9 cellular contexts compared by ENCODE assay signal in the genomic region with DNA sequence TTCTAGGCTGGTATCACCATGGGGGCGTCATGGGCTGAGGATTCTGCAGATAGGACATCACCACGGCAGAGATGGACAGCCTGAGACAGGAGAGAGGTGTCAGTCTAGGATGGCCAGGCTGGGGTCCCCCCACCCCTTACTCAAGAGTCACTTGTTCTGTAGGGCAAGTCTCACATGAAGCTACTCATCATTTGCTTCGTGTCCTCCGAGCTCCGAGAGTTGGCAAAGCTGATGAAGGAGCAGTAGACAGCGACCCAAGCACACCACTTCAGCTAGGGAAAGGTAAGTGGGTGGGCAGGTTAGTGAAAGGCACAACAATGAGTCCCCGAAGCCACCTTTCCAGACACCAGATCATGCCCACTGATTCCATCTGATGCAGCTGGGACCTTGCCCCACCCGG. TPM values are rescaled to one million over a fixed set of nuclear protein-coding genes. Genes with fewer than 3 reads are reported as not detected.
DNase-seq lines count a peak whose midpoint lies in the region; ATAC-seq and TF ChIP-seq lines count a peak whose summit lies in the region.
"Had no signal": no experiment of that assay in that cellular context is flagged by ENCODE, and none has a peak within 500 bp of the region (broad histone marks: within the 10 kb centered on the region; RNA-seq: fewer than 3 reads in every experiment).

No MANE protein-coding gene starts in this region.

- peaks cover 19% of the 10 kb centered on the region for H3K36me3 ChIP-seq in HUES6 (ENCODE audit: control insufficient read depth, insufficient read depth, low read length)
- peaks cover 33% of the 10 kb centered on the region for H3K36me3 ChIP-seq in iPS-20b (ENCODE audit: insufficient read depth, low read depth, low read length)
- H3K36me3 ChIP-seq in stomach = peaks cover 14 to 39% (median 36%) of the 10 kb centered on the region in 4 donors

- ATAC-seq in activated naive CD4-positive, alpha-beta T cell treated with anti-CD3 and anti-CD28 coated beads, Interleukin-2, amount 50 U/mL, for 72 hours = no peak
- ATAC-seq in foreskin keratinocyte = no peak
- ATAC-seq in GM21390 (IDR thresholded peaks at IDR 0.05; ENCODE audit: unreplicated experiment) = no peak
- no peak for ATAC-seq in HG02870 (IDR thresholded peaks at IDR 0.05; ENCODE audit: unreplicated experiment)

- no peaks in the 10 kb centered on the region for H3K9me3 Mint-ChIP-seq in activated naive CD4-positive, alpha-beta T cell treated with anti-CD3 and anti-CD28 coated beads, Interleukin-2, amount 50 U/mL, for 72 hours

- H3K9ac ChIP-seq in HUES6 (ENCODE audit: low read length) (peak overlapping the region; percentile 86), iPS-20b (ENCODE audit: low read depth, low read length) (peak overlapping the region; percentile 97; the same call in 1 of the 2 replicates)

- peak overlapping the region; percentile 98 to 100 for H3K27ac Mint-ChIP-seq in activated naive CD4-positive, alpha-beta T cell treated with anti-CD3 and anti-CD28 coated beads, Interleukin-2, amount 50 U/mL, for 72 hours

- H3K4me1 ChIP-seq in HUES6 (ENCODE audit: control insufficient read depth, insufficient read depth, low read length) (peaks cover 15% of the 10 kb centered on the region), iPS-20b (ENCODE audit: insufficient read depth, low read length) (0 out of 2 replicates have a peak, but pooled peaks cover 5% of the 10 kb centered on the region), stomach (peaks cover 33 to 73% (median 60%) of the 10 kb centered on the region in 4 donors), foreskin keratinocyte (no peaks in the 10 kb centered on the region)

- WGBS in stomach, 5 donors = 58 to 69% (median 61%) methylated on average over 8 of the region's 8 CpGs

- intact Hi-C loops in stomach (cut with DNase I; ENCODE audit: low total_unique reads) = no loop called here

- H3K27ac ChIP-seq in HUES6 (ENCODE audit: low read depth, low read length) = no peak overlapping the region
- no peak overlapping the region for H3K27ac ChIP-seq in iPS-20b (ENCODE audit: low read length)
- H3K27ac ChIP-seq in stomach = peak overlapping the region in 4 of 5 donors; percentile 94 to 98 (median 96)
- H3K27ac ChIP-seq in foreskin keratinocyte = no peak overlapping the region

- H3K36me3 Mint-ChIP-seq in activated naive CD4-positive, alpha-beta T cell treated with anti-CD3 and anti-CD28 coated beads, Interleukin-2, amount 50 U/mL, for 72 hours = peaks cover 34 to 36% of the 10 kb centered on the region in 2 donors

- no peak for TF ChIP-seq POLR2A in stomach (IDR thresholded peaks at IDR 0.05)

- H3K9me3 ChIP-seq in HUES6 (ENCODE audit: control insufficient read depth, insufficient read depth, low read depth, low read length) (no peaks in the 10 kb centered on the region), iPS-20b (ENCODE audit: insufficient read depth, low read depth, low read length) (no peaks in the 10 kb centered on the region), stomach (no peaks in the 10 kb centered on the region)

- no peak for TF ChIP-seq EP300 in stomach (IDR thresholded peaks at IDR 0.05)

- H3K27me3 ChIP-seq in HUES6 (ENCODE audit: control insufficient read depth, insufficient read depth, low read length) (no peaks in the 10 kb centered on the region), iPS-20b (ENCODE audit: insufficient read depth, low read length) (no peaks in the 10 kb centered on the region), stomach (no peaks in the 10 kb centered on the region), foreskin keratinocyte (no peaks in the 10 kb centered on the region)

- no peak for DNase-seq in activated naive CD4-positive, alpha-beta T cell treated with anti-CD3 and anti-CD28 coated beads, Interleukin-2, amount 50 U/mL, for 72 hours (ENCODE audit: low spot score in 2 of 2)
- no peak for DNase-seq in stomach
- no peak for DNase-seq in foreskin keratinocyte
- DNase-seq in NOMO-1 treated with DMSO at 0.1 percent for 48 hours (lab: John Stamatoyannopoulos, UW; ENCODE audit: unreplicated experiment) = no peak

- TF ChIP-seq CTCF in stomach (IDR thresholded peaks at IDR 0.05) = no peak
- TF ChIP-seq CTCF in foreskin keratinocyte (conservative IDR thresholded peaks at IDR 0.05) = no peak

- peak overlapping the region; percentile 85 for H3K4me3 ChIP-seq in HUES6 (ENCODE audit: low read depth, low read length)
- H3K4me3 ChIP-seq in iPS-20b (ENCODE audit: low read length) = peak overlapping the region; percentile 95
- peak overlapping the region; percentile 78 to 97 (median 88) for H3K4me3 ChIP-seq in stomach

RNA-seq across cellular contexts. Expression of a gene that starts 1.7 kb away (rescaled TPM):
- 10 to 100 TPM; 14.9 to 21.8 TPM for total RNA-seq in activated naive CD4-positive, alpha-beta T cell treated with anti-CD3 and anti-CD28 coated beads, Interleukin-2, amount 50 U/mL, for 72 hours
- total RNA-seq in stomach (10 to 100 TPM in 1 of 5 donors, 1 to 10 TPM in 4; 1.4 to 12.9 (median 9.6) TPM), foreskin keratinocyte (9.1 and 11.5 TPM in 2 replicates)
- polyA plus RNA-seq in stomach (10 to 100 TPM; 20.6 to 33.4 (median 32.7) TPM), foreskin keratinocyte (14.1 and 15.1 TPM in 2 replicates)

RNA-seq across cellular contexts. Expression of a gene that starts 1.8 kb away (rescaled TPM):
- 100 to 1,000 TPM; 136 to 174 TPM for total RNA-seq in activated naive CD4-positive, alpha-beta T cell treated with anti-CD3 and anti-CD28 coated beads, Interleukin-2, amount 50 U/mL, for 72 hours
- 100 to 1,000 TPM in 4 of 5 donors, 10 to 100 TPM in 1; 41.7 to 429 (median 117) TPM for total RNA-seq in stomach
- polyA plus RNA-seq in stomach = 10 to 100 TPM; 20.6 to 59.0 (median 42.1) TPM
- total RNA-seq in foreskin keratinocyte = 35.9 and 38.4 TPM in 2 replicates
- polyA plus RNA-seq in foreskin keratinocyte = 42.6 and 43.3 TPM in 2 replicates

RNA-seq across cellular contexts. Expression of a gene that starts 13.3 kb away (rescaled TPM):
- 100 to 1,000 TPM; 148 to 193 TPM for total RNA-seq in activated naive CD4-positive, alpha-beta T cell treated with anti-CD3 and anti-CD28 coated beads, Interleukin-2, amount 50 U/mL, for 72 hours
- total RNA-seq in stomach = 100 to 1,000 TPM in 2 of 5 donors, 10 to 100 TPM in 3; 51.7 to 287 (median 82.6) TPM
- 10 to 100 TPM; 65.1 to 76.0 (median 75.0) TPM for polyA plus RNA-seq in stomach
- total RNA-seq in foreskin keratinocyte = 49.4 and 60.4 TPM in 2 replicates
- polyA plus RNA-seq in foreskin keratinocyte = 62.4 and 75.9 TPM in 2 replicates

RNA-seq across cellular contexts. Expression of a gene that starts 19.5 kb away (rescaled TPM):
- not detected for total RNA-seq in activated naive CD4-positive, alpha-beta T cell treated with anti-CD3 and anti-CD28 coated beads, Interleukin-2, amount 50 U/mL, for 72 hours
- total RNA-seq in stomach (not detected), foreskin keratinocyte (not detected in 2 replicates)
- polyA plus RNA-seq in stomach (not detected), foreskin keratinocyte (not detected in 2 replicates)
- total RNA-seq: renal cortical epithelial cell had no signal

RNA-seq across cellular contexts. Expression of a gene that starts 28.1 kb away (rescaled TPM):
- 1 to 10 TPM; 7.1 to 9.5 TPM for total RNA-seq in activated naive CD4-positive, alpha-beta T cell treated with anti-CD3 and anti-CD28 coated beads, Interleukin-2, amount 50 U/mL, for 72 hours
- 10 to 100 TPM in 1 of 5 donors, 1 to 10 TPM in 3, under 1 TPM in 1; 0.29 to 10.9 (median 2.7) TPM for total RNA-seq in stomach
- 1 to 10 TPM; 4.6 to 9.8 (median 5.8) TPM for polyA plus RNA-seq in stomach
- total RNA-seq in foreskin keratinocyte = 11.4 and 12.7 TPM in 2 replicates
- 15.0 and 15.3 TPM in 2 replicates for polyA plus RNA-seq in foreskin keratinocyte

Comparison
In these comparisons a context has a peak if more than half of its experiments do, and no peak if none do; other contexts are left out.
1. H3K27ac ChIP-seq: peak in stomach (4 of 5); none in HUES6 (single experiment), iPS-20b (single experiment) and foreskin keratinocyte (single experiment).
2. Peak in every context shown above with its lines, with median percentiles within 50 percentile points of each other: H3K4me3 ChIP-seq.